Comparison of ENCODE assay signal across 1 cellular context in genomic region chr5:68872088-68872842, GRCh38.
TF ChIP-seq lines count a peak whose summit lies in the region.

No MANE protein-coding gene starts in this region.

TF ChIP-seq in HepG2, 621 proteins besides CTCF, POLR2A, EP300 and RAD21:
- TF ChIP-seq ATF7 (IDR thresholded peaks at IDR 0.05): peak; percentile 53
- no peak for TF ChIP-seq ATF7 (CRISPR knock-in tag; IDR thresholded peaks at IDR 0.05)
- TF ChIP-seq ZNF20 (CRISPR knock-in tag; IDR thresholded peaks at IDR 0.05): no peak
- no peak for TF ChIP-seq IRF1 (CRISPR knock-in tag; IDR thresholded peaks at IDR 0.05; ENCODE audit: low read depth)
- TF ChIP-seq, protein P1, sequence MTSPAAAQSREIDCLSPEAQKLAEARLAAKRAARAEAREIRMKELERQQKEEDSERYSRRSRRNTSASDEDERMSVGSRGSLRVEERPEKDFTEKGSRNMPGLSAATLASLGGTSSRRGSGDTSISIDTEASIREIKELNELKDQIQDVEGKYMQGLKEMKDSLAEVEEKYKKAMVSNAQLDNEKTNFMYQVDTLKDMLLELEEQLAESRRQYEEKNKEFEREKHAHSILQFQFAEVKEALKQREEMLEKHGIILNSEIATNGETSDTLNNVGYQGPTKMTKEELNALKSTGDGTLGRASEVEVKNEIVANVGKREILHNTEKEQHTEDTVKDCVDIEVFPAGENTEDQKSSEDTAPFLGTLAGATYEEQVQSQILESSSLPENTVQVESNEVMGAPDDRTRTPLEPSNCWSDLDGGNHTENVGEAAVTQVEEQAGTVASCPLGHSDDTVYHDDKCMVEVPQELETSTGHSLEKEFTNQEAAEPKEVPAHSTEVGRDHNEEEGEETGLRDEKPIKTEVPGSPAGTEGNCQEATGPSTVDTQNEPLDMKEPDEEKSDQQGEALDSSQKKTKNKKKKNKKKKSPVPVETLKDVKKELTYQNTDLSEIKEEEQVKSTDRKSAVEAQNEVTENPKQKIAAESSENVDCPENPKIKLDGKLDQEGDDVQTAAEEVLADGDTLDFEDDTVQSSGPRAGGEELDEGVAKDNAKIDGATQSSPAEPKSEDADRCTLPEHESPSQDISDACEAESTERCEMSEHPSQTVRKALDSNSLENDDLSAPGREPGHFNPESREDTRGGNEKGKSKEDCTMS (CRISPR knock-in tag; conservative IDR thresholded peaks at IDR 0.05): no peak
- TF ChIP-seq ZNF10 (CRISPR knock-in tag; IDR thresholded peaks at IDR 0.05; ENCODE audit: borderline replicate concordance, low read depth): no peak
- no peak for TF ChIP-seq ZNF318 (CRISPR knock-in tag; IDR thresholded peaks at IDR 0.05)
- no peak for TF ChIP-seq KLF16 (CRISPR knock-in tag; IDR thresholded peaks at IDR 0.05)
- no peak for TF ChIP-seq HOXA3 (CRISPR knock-in tag; IDR thresholded peaks at IDR 0.05)
